In the genomic region with DNA sequence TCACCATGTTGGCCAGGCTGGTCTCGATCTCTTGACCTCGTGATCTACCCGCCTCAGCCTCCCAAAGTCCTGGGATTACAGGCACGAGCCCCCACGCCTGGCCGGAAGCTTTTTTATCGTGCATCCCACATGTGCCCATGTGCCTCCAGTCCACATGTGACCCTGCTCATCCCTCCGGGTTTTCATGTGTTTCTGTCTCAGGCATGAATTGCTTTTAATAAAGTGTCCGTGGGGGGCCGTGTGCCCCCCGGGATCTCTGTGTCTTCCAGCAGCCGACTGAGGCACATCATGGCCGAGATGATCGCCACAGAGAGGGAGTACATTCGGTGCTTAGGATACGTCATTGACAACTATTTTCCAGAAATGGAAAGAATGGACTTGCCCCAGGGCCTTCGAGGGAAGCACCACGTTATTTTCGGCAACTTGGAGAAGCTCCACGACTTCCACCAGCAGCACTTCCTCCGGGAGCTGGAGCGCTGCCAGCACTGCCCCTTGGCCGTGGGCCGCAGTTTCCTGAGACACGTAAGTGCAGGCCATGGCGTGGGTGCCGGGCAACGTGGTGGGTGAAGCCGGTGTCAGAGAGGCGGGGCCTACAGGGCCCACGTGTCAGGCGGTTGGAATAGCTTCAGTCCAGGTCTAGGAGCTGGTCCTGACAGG, we compare ENCODE assay signal across 16 cellular contexts. TPM values are rescaled to one million over a fixed set of nuclear protein-coding genes. Genes with fewer than 3 reads are reported as not detected.
DNase-seq lines count a peak whose midpoint lies in the region; ATAC-seq and TF ChIP-seq lines count a peak whose summit lies in the region.
"Had no signal": no experiment of that assay in that cellular context is flagged by ENCODE, and none has a peak within 500 bp of the region (broad histone marks: within the 10 kb centered on the region; RNA-seq: fewer than 3 reads in every experiment).

No MANE protein-coding gene starts in this region.

- H3K27me3 ChIP-seq in AG04450 (ENCODE audit: control insufficient read depth, insufficient read depth, low read length), result no peaks in the 10 kb centered on the region
- H3K27me3 ChIP-seq: SJCRH30 had no signal

- CTCF ChIA-PET in AG04450 (lab: Charles Lee), result interaction anchor here (3.5 kb wide), 1 partner anchor 20 kb away, joined by 13 read pairs; no protein-coding TSS in a partner anchor

- no peak overlapping the region for H3K4me3 Mint-ChIP-seq in effector memory CD8-positive, alpha-beta T cell
- H3K4me3 Mint-ChIP-seq: activated naive CD8-positive, alpha-beta T cell treated with anti-CD3 and anti-CD28 coated beads for 36 hours; endodermal cell; IgD-negative memory B cell had no signal

- DNase-seq in AG04450 (ENCODE audit: low read depth, low spot score), result peak; percentile 38
- peak; percentile 99 for DNase-seq in RPMI7951 (ENCODE audit: low read depth)
- peak; percentile 48 for DNase-seq in fibroblast of gingiva (ENCODE audit: low read depth)
- peak; percentile 93 for DNase-seq in mesenteric fat pad (ENCODE audit: low spot score)
- DNase-seq in inferior parietal cortex (ENCODE audit: extremely low spot score), result no peak
- no peak for DNase-seq in putamen (ENCODE audit: low spot score)
- DNase-seq in effector memory CD8-positive, alpha-beta T cell, result no peak
- DNase-seq in HUDEP-2 (lab: John Stamatoyannopoulos, UW; ENCODE audit: unreplicated experiment in 76 of 76), result no peak
- DNase-seq: activated CD4-positive, alpha-beta T cell treated with anti-CD3 and anti-CD28 coated beads, Interleukin-2, amount 50 U/mL, for 48 hours; activated naive CD8-positive, alpha-beta T cell treated with anti-CD3 and anti-CD28 coated beads for 36 hours; C1 segment of cervical spinal cord; endodermal cell; NCI-H2227 treated with DMSO at 0.1 percent for 48 hours; SJCRH30 had no signal

- no peaks in the 10 kb centered on the region for H3K36me3 Mint-ChIP-seq in effector memory CD8-positive, alpha-beta T cell (ENCODE audit: insufficient read depth)
- H3K36me3 Mint-ChIP-seq: activated naive CD8-positive, alpha-beta T cell treated with anti-CD3 and anti-CD28 coated beads for 36 hours; IgD-negative memory B cell had no signal

- peak overlapping the region; percentile 92 for H3K27ac ChIP-seq in AG04450 (ENCODE audit: low read depth, low read length)
- H3K27ac ChIP-seq: SJCRH30, thoracic aorta had no signal

- H3K9me3 ChIP-seq in AG04450 (ENCODE audit: control insufficient read depth, insufficient read depth, low read length), result no peaks in the 10 kb centered on the region; the same call in 1 of the 2 replicates
- H3K9me3 ChIP-seq: SJCRH30, thoracic aorta had no signal

- H3K9me3 Mint-ChIP-seq in effector memory CD8-positive, alpha-beta T cell, result no peaks in the 10 kb centered on the region
- H3K9me3 Mint-ChIP-seq: activated naive CD8-positive, alpha-beta T cell treated with anti-CD3 and anti-CD28 coated beads for 36 hours; IgD-negative memory B cell had no signal

- peaks cover 13 to 22% of the 10 kb centered on the region in 2 donors for H3K27me3 Mint-ChIP-seq in effector memory CD8-positive, alpha-beta T cell
- H3K27me3 Mint-ChIP-seq: activated naive CD8-positive, alpha-beta T cell treated with anti-CD3 and anti-CD28 coated beads for 36 hours had no signal

- peak overlapping the region in 1 of 2 donors; percentile 74 for H3K27ac Mint-ChIP-seq in effector memory CD8-positive, alpha-beta T cell
- H3K27ac Mint-ChIP-seq: activated naive CD8-positive, alpha-beta T cell treated with anti-CD3 and anti-CD28 coated beads for 36 hours; endodermal cell; IgD-negative memory B cell had no signal

- no peak for TF ChIP-seq CTCF in AG04450 (IDR thresholded peaks at IDR 0.05; ENCODE audit: low read depth, low read length)

- POLR2A ChIA-PET in AG04450 (lab: Yijun Ruan, JAX), result interaction anchor here (0.7 to 1.1 kb wide), 2 partner anchors 34 to 102 kb away, joined by 3 to 8 read pairs; a partner anchor contains a TSS

- H3K4me3 ChIP-seq in AG04450 (ENCODE audit: low read depth, low read length), result no peak overlapping the region
- H3K4me3 ChIP-seq: SJCRH30, thoracic aorta had no signal

- peaks cover 0 to 2% of the 10 kb centered on the region in 2 donors for H3K4me1 Mint-ChIP-seq in effector memory CD8-positive, alpha-beta T cell (ENCODE audit: low read depth in 2 of 2)
- H3K4me1 Mint-ChIP-seq: activated naive CD8-positive, alpha-beta T cell treated with anti-CD3 and anti-CD28 coated beads for 36 hours; endodermal cell had no signal

- no peak for ATAC-seq in effector memory CD8-positive, alpha-beta T cell (replicated peaks)

RNA-seq across cellular contexts. Expression of a gene that starts 22.1 kb away (rescaled TPM):
- polyA plus RNA-seq in AG04450 (2011; rRNA removed), result not detected in 2 replicates
- not detected in 2 replicates for polyA minus RNA-seq in AG04450 (2011; rRNA and poly(A)+ RNA removed)
- not detected in 2 replicates for total RNA-seq in RPMI7951 (2014; rRNA removed; shearing (Covaris generic))
- not detected for total RNA-seq in mesenteric fat pad
- total RNA-seq: endodermal cell, SJCRH30, thoracic aorta had no signal
- polyA plus RNA-seq: IgD-negative memory B cell had no signal

RNA-seq across cellular contexts. Expression of a gene that starts 48.8 kb away (rescaled TPM):
- 6.3 and 6.6 TPM in 2 replicates for polyA plus RNA-seq in AG04450 (2011; rRNA removed)
- 6.9 and 7.6 TPM in 2 replicates for polyA minus RNA-seq in AG04450 (2011; rRNA and poly(A)+ RNA removed)
- 3.4 and 3.8 TPM in 2 replicates for total RNA-seq in RPMI7951 (2014; rRNA removed; shearing (Covaris generic))
- 6.5 TPM for total RNA-seq in mesenteric fat pad

RNA-seq across cellular contexts. Expression of a gene that starts 48.9 kb away (rescaled TPM):
- 116 and 122 TPM in 2 replicates for polyA plus RNA-seq in AG04450 (2011; rRNA removed)
- 148 and 208 TPM in 2 replicates for polyA minus RNA-seq in AG04450 (2011; rRNA and poly(A)+ RNA removed)
- 91.9 and 95.6 TPM in 2 replicates for total RNA-seq in RPMI7951 (2014; rRNA removed; shearing (Covaris generic))
- 112 TPM for total RNA-seq in mesenteric fat pad

Comparison
In these comparisons a context has a peak if more than half of its experiments do, and no peak if none do; other contexts are left out.
1. DNase-seq: peak in AG04450 (single experiment), RPMI7951 (single experiment), fibroblast of gingiva (single experiment) and mesenteric fat pad (single experiment); none in inferior parietal cortex (single experiment), putamen (single experiment), effector memory CD8-positive, alpha-beta T cell (0 of 3) and HUDEP-2 (0 of 76).